ENCODE assay signal across 10 cellular contexts in genomic region chr2:94871226-94872087, GRCh38. TPM values are rescaled to one million over a fixed set of nuclear protein-coding genes. Genes with fewer than 3 reads are reported as not detected.
A peak's percentile ranks its signal among the peaks of the same experiment; 100 is the strongest.
DNase-seq lines count a peak whose midpoint lies in the region; ATAC-seq, FAIRE-seq and TF ChIP-seq lines count a peak whose summit lies in the region.
"Had no signal": no experiment of that assay in that cellular context is flagged by ENCODE, and none has a peak within 500 bp of the region (broad histone marks: within the 10 kb centered on the region; RNA-seq: fewer than 3 reads in every experiment).

TEKT4 (plus strand) TSS chr2:94871430; CDS start chr2:94871580, 150 bp downstream.

- H3K4me1 Mint-ChIP-seq in chondrocyte (ENCODE audit: low read depth) (no peaks in the 10 kb centered on the region), neural progenitor cell (peaks cover 8% of the 10 kb centered on the region)

- H3K9me3 ChIP-seq in neural progenitor cell (ENCODE audit: low read depth) = peaks cover 13% of the 10 kb centered on the region
- no peaks in the 10 kb centered on the region for H3K9me3 ChIP-seq in ascending aorta

- H3K27ac Mint-ChIP-seq in chondrocyte (ENCODE audit: unreplicated experiment) (no peak within 1 kb of the TSS), neural progenitor cell (no peak within 1 kb of the TSS)

- H3K27ac ChIP-seq in neural progenitor cell (no peak within 1 kb of the TSS), ascending aorta (no peak within 1 kb of the TSS)

- TF ChIP-seq CTCF in chondrocyte (IDR thresholded peaks at IDR 0.05) (no peak), neural progenitor cell (IDR thresholded peaks at IDR 0.05) (no peak), ascending aorta (IDR thresholded peaks at IDR 0.05) (no peak)

- H3K36me3 Mint-ChIP-seq in chondrocyte (ENCODE audit: low read depth) = no peaks in the 10 kb centered on the region
- no peaks in the 10 kb centered on the region for H3K36me3 Mint-ChIP-seq in neural progenitor cell

- H3K27me3 Mint-ChIP-seq in chondrocyte (ENCODE audit: low read depth) (no peaks in the 10 kb centered on the region), neural progenitor cell (ENCODE audit: insufficient read depth, low read depth) (peaks cover 27% of the 10 kb centered on the region)

- FAIRE-seq in GM19239 (lab: Jason Lieb, UNC) = no peak

- no peaks in the 10 kb centered on the region for H3F3A ChIP-seq in neural progenitor cell (ENCODE audit: low read depth)

- H3K27me3 ChIP-seq in neural progenitor cell = no peaks in the 10 kb centered on the region
- H3K27me3 ChIP-seq in ascending aorta = no peaks in the 10 kb centered on the region

- H3K4me3 ChIP-seq in neural progenitor cell = no peak within 1 kb of the TSS
- no peak within 1 kb of the TSS for H3K4me3 ChIP-seq in ascending aorta

- H3K79me2 ChIP-seq in neural progenitor cell (ENCODE audit: low read depth) = no peaks in the 10 kb centered on the region

- no peak for TF ChIP-seq EP300 in Ishikawa (IDR thresholded peaks at IDR 0.05; ENCODE audit: borderline replicate concordance)

- H3K36me3 ChIP-seq in neural progenitor cell = no peaks in the 10 kb centered on the region
- no peaks in the 10 kb centered on the region for H3K36me3 ChIP-seq in ascending aorta

- no peaks in the 10 kb centered on the region for H3K4me1 ChIP-seq in neural progenitor cell
- no peaks in the 10 kb centered on the region for H3K4me1 ChIP-seq in ascending aorta

- no peaks in the 10 kb centered on the region for H4K20me1 ChIP-seq in neural progenitor cell (ENCODE audit: low read depth)

- ATAC-seq in GM21526 (IDR thresholded peaks at IDR 0.05; ENCODE audit: low FRiP score, unreplicated experiment) = no peak

- no peaks in the 10 kb centered on the region for H3K9me3 Mint-ChIP-seq in chondrocyte (ENCODE audit: low read depth)
- no peaks in the 10 kb centered on the region for H3K9me3 Mint-ChIP-seq in neural progenitor cell

- H3K4me2 ChIP-seq in neural progenitor cell = no peak within 1 kb of the TSS

- intact Hi-C loops in ascending aorta (cut with DNase I) = no loop called here

- no peak within 1 kb of the TSS for H2AFZ ChIP-seq in neural progenitor cell (replicated peaks)

- no peak within 1 kb of the TSS for H3K9ac ChIP-seq in neural progenitor cell

- H3K4me3 Mint-ChIP-seq in chondrocyte (ENCODE audit: unreplicated experiment) = peak within 1 kb of the TSS; percentile 22
- H3K4me3 Mint-ChIP-seq in neural progenitor cell = peak within 1 kb of the TSS; percentile 79

- DNase-seq in DMS79 (lab: John Stamatoyannopoulos, UW) = peak; percentile 17
- DNase-seq in chondrocyte (ENCODE audit: low spot score) = peak; percentile 92
- no peak for DNase-seq in neural progenitor cell (ENCODE audit: low spot score)
- DNase-seq in ascending aorta (ENCODE audit: low spot score in 2 of 2) = no peak
- no peak for DNase-seq in cortex of kidney (lab: John Stamatoyannopoulos, UW)
- no peak for DNase-seq in GM19239 (ENCODE audit: insufficient read length, low spot score)
- DNase-seq: central memory CD4-positive, alpha-beta T cell; foreskin fibroblast had no signal

- TF ChIP-seq RAD21 in Ishikawa (IDR thresholded peaks at IDR 0.05; ENCODE audit: low read depth) = no peak

TF ChIP-seq in Ishikawa, 13 proteins besides CTCF, POLR2A, EP300 and RAD21:
- TF ChIP-seq YY1 (IDR thresholded peaks at IDR 0.05; ENCODE audit: low read depth) = no peak
- peak; percentile 51 for TF ChIP-seq MAX (IDR thresholded peaks at IDR 0.05)

RNA-seq across cellular contexts. Expression of gene TEKT4, which starts in this region (rescaled TPM):
- total RNA-seq in chondrocyte (not detected in 3 replicates), neural progenitor cell (ENCODE audit: low replicate concordance) (not detected in 2 replicates), ascending aorta (not detected)

Comparison
In these comparisons a context has a peak if more than half of its experiments do, and no peak if none do; other contexts are left out.
1. Peak in DNase-seq in chondrocyte; RNA of the gene not detected or under 1 TPM.